26 cellular contexts compared by ENCODE assay signal in genomic region chr12:104955703-104956102, GRCh38.
"Had no signal": no experiment of that assay in that cellular context is flagged by ENCODE, and none has a peak within 500 bp of the region (broad histone marks: within the 10 kb centered on the region; RNA-seq: fewer than 3 reads in every experiment).

No MANE protein-coding gene starts in this region.

- H3K4me3 Mint-ChIP-seq: stimulated activated naive CD8-positive, alpha-beta T cell treated with anti-CD3 and anti-CD28 coated beads, Interleukin-15, amount 100 ng/mL, for 72 hours had no signal

- H3K4me3 ChIP-seq: coronary artery, esophagus muscularis mucosa, gastroesophageal sphincter, heart left ventricle, hepatocyte, left lung, neural progenitor cell, right lobe of liver, transverse colon, vagina had no signal

- ATAC-seq: foreskin keratinocyte; gastroesophageal sphincter; heart left ventricle; left cardiac atrium; left lung; naive thymus-derived CD4-positive, alpha-beta T cell; right lobe of liver; stimulated activated naive CD8-positive, alpha-beta T cell treated with anti-CD3 and anti-CD28 coated beads, Interleukin-15, amount 100 ng/mL, for 72 hours had no signal

- H3K27ac Mint-ChIP-seq: naive thymus-derived CD4-positive, alpha-beta T cell; neural progenitor cell; progenitor cell of endocrine pancreas; stimulated activated naive CD8-positive, alpha-beta T cell treated with anti-CD3 and anti-CD28 coated beads, Interleukin-15, amount 100 ng/mL, for 72 hours had no signal

- H3K27me3 ChIP-seq: esophagus muscularis mucosa, gastroesophageal sphincter, right lobe of liver, transverse colon, vagina had no signal

- DNase-seq: dermis blood vessel endothelial cell; effector memory CD4-positive, alpha-beta T cell; foreskin keratinocyte; heart left ventricle; kidney; left cardiac atrium; left lung; mesendoderm; midbrain; naive thymus-derived CD4-positive, alpha-beta T cell; right lobe of liver; small intestine; stimulated activated CD4-positive, alpha-beta T cell treated with anti-CD3 and anti-CD28 coated beads, Interleukin-15, amount 100 ng/mL, for 24 hours; stimulated activated CD4-positive, alpha-beta T cell treated with anti-CD3 and anti-CD28 coated beads, Interleukin-2, amount 100 ng/mL, for 48 hours; stimulated activated CD8-positive, alpha-beta memory T cell treated with anti-CD3 and anti-CD28 coated beads, Interleukin-4, amount 100 ng/mL, for 48 hours; stimulated activated naive CD4-positive, alpha-beta T cell; stimulated activated naive CD8-positive, alpha-beta T cell treated with anti-CD3 and anti-CD28 coated beads, Interleukin-15, amount 100 ng/mL, for 72 hours; transverse colon had no signal

- H3K9me3 Mint-ChIP-seq: naive thymus-derived CD4-positive, alpha-beta T cell; neural progenitor cell; stimulated activated naive CD8-positive, alpha-beta T cell treated with anti-CD3 and anti-CD28 coated beads, Interleukin-15, amount 100 ng/mL, for 72 hours had no signal

- H3K36me3 Mint-ChIP-seq: naive thymus-derived CD4-positive, alpha-beta T cell had no signal

- H3K9me3 ChIP-seq: esophagus muscularis mucosa, gastroesophageal sphincter, heart left ventricle, left lung, right lobe of liver, transverse colon, vagina had no signal

- H3K36me3 ChIP-seq: esophagus muscularis mucosa, gastroesophageal sphincter, heart left ventricle, left lung, neural progenitor cell, right lobe of liver, transverse colon, vagina had no signal

- H3K27ac ChIP-seq: coronary artery, esophagus muscularis mucosa, foreskin keratinocyte, gastroesophageal sphincter, heart left ventricle, hepatocyte, left lung, neural progenitor cell, parathyroid adenoma, transverse colon, vagina had no signal

- H3K4me1 ChIP-seq: neural progenitor cell had no signal
